ENCODE assay signal across 24 cellular contexts in the genomic region with DNA sequence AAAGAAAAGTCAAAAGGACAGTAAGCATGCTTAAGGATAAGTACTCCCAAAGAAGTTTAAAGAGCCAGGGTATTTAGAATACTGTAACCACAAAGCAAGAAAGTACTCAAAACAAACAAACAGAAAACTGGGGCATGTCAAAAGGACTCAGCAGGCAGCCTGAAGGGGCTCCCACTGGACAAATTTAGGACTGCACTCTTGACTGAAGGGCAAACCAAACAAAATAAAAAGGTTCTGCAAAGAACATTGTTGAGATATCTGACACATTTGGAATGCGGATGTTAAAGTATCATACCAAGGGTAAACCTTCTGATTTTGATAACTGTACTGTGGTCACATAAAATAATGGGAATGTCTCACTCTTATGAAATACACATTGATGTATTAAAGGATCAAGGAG.
"Had no signal": no experiment of that assay in that cellular context is flagged by ENCODE, and none has a peak within 500 bp of the region (broad histone marks: within the 10 kb centered on the region; RNA-seq: fewer than 3 reads in every experiment).

No MANE protein-coding gene starts in this region.

- DNase-seq: activated CD4-positive, alpha-beta T cell treated with anti-CD3 and anti-CD28 coated beads for 1 hour; activated CD4-positive, alpha-beta T cell treated with anti-CD3 and anti-CD28 coated beads, Interleukin-2, amount 50 U/mL, for 1 hour; activated T-cell treated with anti-CD3 and anti-CD28 coated beads, Interleukin-2, amount 50 U/mL, for 1 hour; amniotic stem cell; central memory CD4-positive, alpha-beta T cell; colonic mucosa; effector memory CD8-positive, alpha-beta T cell; glutamatergic neuron; immature natural killer cell; kidney glomerular epithelial cell; left ventricle myocardium inferior; mucosa of descending colon; nephron progenitor cell; right lobe of liver; stimulated activated CD8-positive, alpha-beta memory T cell treated with anti-CD3 and anti-CD28 coated beads, Interleukin-4, amount 100 ng/mL, for 48 hours; stimulated activated naive B cell treated with anti-CD40 and anti-IgM and Interleukin-4, amounts not matched to agents 10 μg/mL and 1 μg/mL and 100 μg/mL, for 72 hours; testis; trophoblast cell had no signal

- H3K9me3 ChIP-seq: colonic mucosa, esophagus muscularis mucosa, left ventricle myocardium inferior, mucosa of descending colon, right lobe of liver, testis had no signal

- H3K27ac ChIP-seq: colonic mucosa, dorsolateral prefrontal cortex, esophagus muscularis mucosa, hepatocyte, left ventricle myocardium inferior, right lobe of liver, skin epidermis, testis had no signal

- H3K36me3 ChIP-seq: colonic mucosa, esophagus muscularis mucosa, left ventricle myocardium inferior, right lobe of liver had no signal

- H3K4me3 ChIP-seq: colonic mucosa, dorsolateral prefrontal cortex, esophagus muscularis mucosa, hepatocyte, left ventricle myocardium inferior, mucosa of descending colon, right lobe of liver, skin epidermis, testis had no signal

- H3K27me3 ChIP-seq: colonic mucosa, dorsolateral prefrontal cortex, esophagus muscularis mucosa, hepatocyte, right lobe of liver, testis had no signal

- ATAC-seq: activated naive CD4-positive, alpha-beta T cell treated with anti-CD3 and anti-CD28 coated beads, Interleukin-2, amount 50 U/mL, for 72 hours; effector memory CD8-positive, alpha-beta T cell; mucosa of descending colon; right lobe of liver; SK-N-SH treated with all-trans-retinoic acid at 6 μM for 48 hours; stimulated activated naive B cell treated with anti-CD40 and anti-IgM and Interleukin-4, amounts not matched to agents 10 μg/mL and 1 μg/mL and 100 μg/mL, for 72 hours had no signal

- H3K4me1 ChIP-seq: colonic mucosa, esophagus muscularis mucosa, left ventricle myocardium inferior, right lobe of liver, testis had no signal
